ENCODE assay signal across 8 cellular contexts in the genomic region with DNA sequence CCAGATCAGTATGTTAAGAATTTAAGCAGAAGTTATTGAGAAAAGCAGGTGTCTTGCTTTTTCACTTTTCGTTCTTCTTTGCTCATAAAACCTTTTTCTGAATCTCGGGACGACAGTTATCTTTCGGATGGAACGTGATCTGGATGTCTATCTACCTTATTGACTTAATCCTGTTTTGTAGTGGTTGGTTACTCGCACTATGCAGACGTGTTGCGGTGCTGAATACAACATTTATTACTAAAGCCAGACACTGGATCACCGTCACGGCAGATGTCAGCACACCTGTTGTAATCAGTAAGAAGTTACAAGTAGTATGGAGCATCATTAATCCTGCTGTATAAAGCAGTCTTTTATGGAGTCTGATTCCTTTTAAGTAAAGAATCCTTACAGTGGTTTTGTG. TPM values are rescaled to one million over a fixed set of nuclear protein-coding genes. Genes with fewer than 3 reads are reported as not detected.
A peak's percentile ranks its signal among the peaks of the same experiment; 100 is the strongest.
DNase-seq lines count a peak whose midpoint lies in the region; ATAC-seq and TF ChIP-seq lines count a peak whose summit lies in the region.

No MANE protein-coding gene starts in this region.

- peak overlapping the region; percentile 87 for H3K4me2 ChIP-seq in osteoblast (ENCODE audit: insufficient read depth, low read length)

- H3K4me1 ChIP-seq in Panc1 (ENCODE audit: control insufficient read depth, insufficient read depth, low read length) (peaks cover 8% of the 10 kb centered on the region), osteoblast (ENCODE audit: insufficient read depth, low read length) (peaks cover 8% of the 10 kb centered on the region)

- ATAC-seq in HG02763 (IDR thresholded peaks at IDR 0.05; ENCODE audit: unreplicated experiment) = peak; percentile 10
- ATAC-seq in Panc1 = peak; percentile 20; the same call in 1 of the 2 replicates

- H3K4me3 ChIP-seq in GM12875 (ENCODE audit: low read depth, low read length) = peak overlapping the region; percentile 68
- peak overlapping the region; percentile 94 to 95 for H3K4me3 ChIP-seq in Panc1 (ENCODE audit: low read depth in 2 of 2, low read length in 2 of 2)
- peak overlapping the region; percentile 92 for H3K4me3 ChIP-seq in epithelial cell of esophagus (ENCODE audit: low read length)
- H3K4me3 ChIP-seq in osteoblast (ENCODE audit: insufficient read depth, low read length) = peak overlapping the region; percentile 80

- DNase-seq in Panc1 (ENCODE audit: low read depth, low spot score) (no peak), epithelial cell of esophagus (ENCODE audit: low read depth) (no peak), osteoblast (ENCODE audit: insufficient read length, low spot score, missing footprints) (no peak), NOMO-1 treated with dmso at 0.1 percent for 144 hours (lab: John Stamatoyannopoulos, UW; ENCODE audit: unreplicated experiment) (no peak), GDM1 (lab: John Stamatoyannopoulos, UW) (no peak)
- DNase-seq in effector CD8-positive, alpha-beta T cell (lab: John Stamatoyannopoulos, UW) = no peak

- no peaks in the 10 kb centered on the region for H4K20me1 ChIP-seq in osteoblast (ENCODE audit: insufficient read depth, low read length)

- H3K9me3 ChIP-seq in Panc1 (ENCODE audit: control insufficient read depth, insufficient read depth, low read depth, low read length) (no peaks in the 10 kb centered on the region), osteoblast (ENCODE audit: low read depth, low read length) (no peaks in the 10 kb centered on the region)

- in situ Hi-C loops in Panc1 (cut with HindIII; ENCODE audit: low pct_unique_long_range_greater_than_20kb, low sequenced_read_pairs) = no loop called here

- TF ChIP-seq CTCF in GM12875 (IDR thresholded peaks at IDR 0.05; ENCODE audit: borderline replicate concordance, insufficient read depth, low read depth, low read length) (no peak), Panc1 (IDR thresholded peaks at IDR 0.05) (no peak), epithelial cell of esophagus (IDR thresholded peaks at IDR 0.05; ENCODE audit: insufficient read depth, low read depth, low read length, missing control alignments) (no peak), osteoblast (IDR thresholded peaks at IDR 0.05; ENCODE audit: extremely low read depth, low read depth, low read length) (no peak)

- H3K79me2 ChIP-seq in osteoblast (ENCODE audit: insufficient read depth, low read length) = peaks cover 40% of the 10 kb centered on the region

- peak overlapping the region; percentile 88 for H2AFZ ChIP-seq in osteoblast (ENCODE audit: low read length)

- H3K36me3 ChIP-seq in Panc1 (ENCODE audit: control insufficient read depth, insufficient read depth, low read length) (peaks cover 11% of the 10 kb centered on the region; the same call in 1 of the 2 replicates), osteoblast (ENCODE audit: insufficient read depth, low read length) (no peaks in the 10 kb centered on the region)

- POLR2A ChIA-PET in Panc1 (lab: Charles Lee) = no interaction called here

- TSS peak; percentile 86 for BruUV-seq in Panc1 (replicated peaks; lab: Mats Ljungman, UMichigan)

- CTCF ChIA-PET in Panc1 (lab: Charles Lee) = no interaction called here

- intact Hi-C loops in Panc1 (cut with micrococcal nuclease; ENCODE audit: unreplicated experiment) = no loop called here

- H3K27ac ChIP-seq in Panc1 (ENCODE audit: low read length) = peak overlapping the region; percentile 95
- H3K27ac ChIP-seq in osteoblast (ENCODE audit: low read depth, low read length) = peak overlapping the region; percentile 78

- H3K27me3 ChIP-seq in Panc1 (ENCODE audit: control insufficient read depth, insufficient read depth, low read length) (no peaks in the 10 kb centered on the region), osteoblast (ENCODE audit: insufficient read depth, low read length) (no peaks in the 10 kb centered on the region)

RNA-seq across cellular contexts. Expression of a gene that starts 0.6 kb away (rescaled TPM):
- total RNA-seq in Panc1 (2021; ENCODE audit: unreplicated experiment) = 14.5 TPM
- 5.1 TPM for polyA plus RNA-seq in Panc1 (2012; ENCODE audit: insufficient read length)
- total RNA-seq in osteoblast = 17.4 and 18.5 TPM in 2 replicates
